Comparison of ENCODE assay signal across 8 cellular contexts in genomic region chr11:12195773-12196172, GRCh38.
DNase-seq lines count a peak whose midpoint lies in the region; ATAC-seq and TF ChIP-seq lines count a peak whose summit lies in the region.

No MANE protein-coding gene starts in this region.

- H3K4me1 ChIP-seq in psoas muscle (peaks cover 6% of the 10 kb centered on the region), heart right ventricle (peaks cover 16 to 74% (median 48%) of the 10 kb centered on the region in 9 donors)

- H3K36me3 ChIP-seq in psoas muscle (ENCODE audit: insufficient read depth in 1 of 2, low read depth in 1 of 2) (no peaks in the 10 kb centered on the region), heart right ventricle (peaks cover 0 to 6% (median 0%) of the 10 kb centered on the region in 9 donors)

- H3K27ac ChIP-seq in psoas muscle, result no peak overlapping the region
- peak overlapping the region in 1 of 10 donors; percentile 77 for H3K27ac ChIP-seq in heart right ventricle

- TF ChIP-seq POLR2A in erythroblast (IDR thresholded peaks at IDR 0.05; ENCODE audit: low read length), result no peak

- H3K27me3 ChIP-seq in psoas muscle (ENCODE audit: insufficient read depth in 3 of 3, low read length in 2 of 3) (no peaks in the 10 kb centered on the region), heart right ventricle (no peaks in the 10 kb centered on the region)

- no peaks in the 10 kb centered on the region for H3K9me3 ChIP-seq in psoas muscle
- H3K9me3 ChIP-seq in heart right ventricle, result no peaks in the 10 kb centered on the region

- ATAC-seq in HG02642 (IDR thresholded peaks at IDR 0.05; ENCODE audit: poor library complexity, unreplicated experiment) (peak; percentile 71), psoas muscle (no peak), heart right ventricle (no peak)

- in situ Hi-C loops in GM13976 (cut with MboI; ENCODE audit: low sequenced_read_pairs, unreplicated experiment), result no loop called here

- intact Hi-C loops in psoas muscle (cut with DNase I) (no loop called here), heart right ventricle (cut with DNase I) (no loop called here)

- no peak overlapping the region for H3K4me3 ChIP-seq in psoas muscle
- H3K4me3 ChIP-seq in heart right ventricle, result peak overlapping the region in 1 of 10 donors; percentile 34

- no peak for TF ChIP-seq CTCF in GM13976 (IDR thresholded peaks at IDR 0.05; ENCODE audit: borderline replicate concordance, control extremely low read depth, extremely low read depth, insufficient read depth, missing control alignments)
- TF ChIP-seq CTCF in psoas muscle (IDR thresholded peaks at IDR 0.05), result no peak
- no peak for TF ChIP-seq CTCF in heart right ventricle (IDR thresholded peaks at IDR 0.05)

- peak; percentile 61 for DNase-seq in GM13976 (ENCODE audit: low spot score)
- DNase-seq in T-helper 9 cell, result peak; percentile 32
- peak; percentile 52 to 72 for DNase-seq in erythroblast (lab: John Stamatoyannopoulos, UW)
- no peak for DNase-seq in NCI-H187 (lab: John Stamatoyannopoulos, UW)
- DNase-seq in psoas muscle, result no peak
- DNase-seq in heart right ventricle, result no peak
- DNase-seq in NAMALWA (ENCODE audit: low spot score), result no peak

- 93% methylated on average over 5 of the region's 5 CpGs for WGBS in psoas muscle, 3 donors
- 85 to 88% methylated on average over 5 of the region's 5 CpGs for WGBS in heart right ventricle, 2 donors

Comparison
In these comparisons a context has a peak if more than half of its experiments do, and no peak if none do; other contexts are left out.
1. DNase-seq: peak in GM13976 (single experiment), T-helper 9 cell (single experiment) and erythroblast (2 of 2); none in NCI-H187 (0 of 2), psoas muscle (0 of 2), heart right ventricle (0 of 2) and NAMALWA (single experiment).